In the genomic region with DNA sequence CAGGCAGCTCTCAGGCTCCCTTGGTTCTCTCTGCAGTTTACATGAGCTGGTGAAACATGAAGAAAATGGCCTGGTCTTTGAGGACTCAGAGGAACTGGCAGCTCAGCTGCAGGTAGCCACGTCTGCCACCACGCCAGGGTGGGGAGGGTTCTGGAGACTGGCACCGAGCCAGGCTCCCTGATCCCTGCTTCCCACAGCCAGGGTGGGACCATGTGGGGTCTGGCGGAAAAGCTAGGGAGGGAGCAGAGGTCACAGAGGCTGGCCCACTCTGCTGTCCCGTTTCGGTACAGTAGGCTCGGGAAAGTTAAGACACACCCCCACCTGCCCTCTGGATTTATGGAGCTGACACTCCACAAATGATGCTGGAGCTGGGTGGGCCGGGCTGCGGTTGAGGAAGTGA, we compare ENCODE assay signal across 3 cellular contexts. TPM values are rescaled to one million over a fixed set of nuclear protein-coding genes. Genes with fewer than 3 reads are reported as not detected.
"Had no signal": no experiment of that assay in that cellular context is flagged by ENCODE, and none has a peak within 500 bp of the region (broad histone marks: within the 10 kb centered on the region; RNA-seq: fewer than 3 reads in every experiment).

No MANE protein-coding gene starts in this region.

RNA-seq across cellular contexts. Expression of gene C16orf89, which starts 17.9 kb away (rescaled TPM):
- total RNA-seq: GM23248, HFFc6 had no signal
- polyA plus RNA-seq: GM23248, IgD-negative memory B cell had no signal
